8 cellular contexts compared by ENCODE assay signal in genomic region chr17:42389135-42389417, GRCh38. TPM values are rescaled to one million over a fixed set of nuclear protein-coding genes. Genes with fewer than 3 reads are reported as not detected.
DNase-seq lines count a peak whose midpoint lies in the region; ATAC-seq and TF ChIP-seq lines count a peak whose summit lies in the region.

No MANE protein-coding gene starts in this region.

- peak overlapping the region; percentile 82 for H2BK120ac ChIP-seq in IMR-90 (ENCODE audit: low read depth, low read length)

- no peaks in the 10 kb centered on the region for H3K36me3 ChIP-seq in IMR-90 (ENCODE audit: control insufficient read depth, insufficient read depth, low read length)

- no peaks in the 10 kb centered on the region for H3K27me3 ChIP-seq in IMR-90 (ENCODE audit: control insufficient read depth, insufficient read depth, low read length)

- no peaks in the 10 kb centered on the region for H3K27me3 Mint-ChIP-seq in nephron (ENCODE audit: low read depth)

- H2BK5ac ChIP-seq in IMR-90 (ENCODE audit: low read depth, low read length, poor library complexity, severe bottlenecking), result peak overlapping the region; percentile 84

- H3K18ac ChIP-seq in IMR-90 (ENCODE audit: low read depth, low read length), result peak overlapping the region; percentile 68

- no peak for TF ChIP-seq POLR2A in IMR-90 (IDR thresholded peaks at IDR 0.05; ENCODE audit: low read depth, low read length)

- peak overlapping the region; percentile 84 for H3K23ac ChIP-seq in IMR-90 (ENCODE audit: low read depth, low read length)

- no peak for TF ChIP-seq CTCF in IMR-90 (conservative IDR thresholded peaks at IDR 0.05; ENCODE audit: low read depth, low read length)
- no peak for TF ChIP-seq CTCF in nephron (IDR thresholded peaks at IDR 0.05; ENCODE audit: unreplicated experiment in 3 of 3)

- H2AK5ac ChIP-seq in IMR-90 (ENCODE audit: low read depth, low read length), result peak overlapping the region; percentile 27; the same call in 1 of the 2 replicates

- no TSS peak for BruUV-seq in IMR-90 (replicated peaks; lab: Mats Ljungman, UMichigan)

- peak overlapping the region; percentile 27 for H4K5ac ChIP-seq in IMR-90 (ENCODE audit: low read depth, low read length)

- TF ChIP-seq RAD21 in IMR-90 (IDR thresholded peaks at IDR 0.05; ENCODE audit: low read length), result no peak

- peaks cover 9 to 63% of the 10 kb centered on the region in 2 experiments; a peak in 3 of 4 replicates for H3K79me1 ChIP-seq in IMR-90 (ENCODE audit: low read depth in 1 of 2, low read length in 2 of 2)

- CTCF ChIA-PET in IMR-90 (lab: Yijun Ruan, JAX), result interaction anchor here (0.6 kb wide), 1 partner anchor 167 kb away, joined by 3 read pairs; no protein-coding TSS in a partner anchor

- H3K9ac ChIP-seq in IMR-90 (ENCODE audit: low read depth, low read length), result peak overlapping the region; percentile 49

- intact Hi-C loops in IMR-90 (cut with micrococcal nuclease), result no loop called here

- H3K56ac ChIP-seq in IMR-90 (ENCODE audit: extremely low read depth, insufficient read depth, low read length), result peak overlapping the region; percentile 84

- H3K27ac ChIP-seq in IMR-90 (ENCODE audit: insufficient read depth, low read length) (peak overlapping the region; percentile 89), cingulate gyrus (ENCODE audit: low read depth, low read length) (peak overlapping the region; percentile 94)

- peak overlapping the region; percentile 82 for H3K4me2 ChIP-seq in IMR-90 (ENCODE audit: low read depth, low read length)

- peak overlapping the region; percentile 77 for H4K91ac ChIP-seq in IMR-90 (ENCODE audit: insufficient read depth, low read depth, low read length)

- H2AFZ ChIP-seq in IMR-90 (replicated peaks; ENCODE audit: low read length, poor library complexity), result peak overlapping the region; percentile 96

- H3K14ac ChIP-seq in IMR-90 (replicated peaks; ENCODE audit: low read depth, low read length), result peak overlapping the region; percentile 51

- H3K4ac ChIP-seq in IMR-90 (ENCODE audit: low read depth, low read length), result peak overlapping the region; percentile 88

- in situ Hi-C loops in IMR-90 (cut with MboI; ENCODE audit: low sequenced_read_pairs), result no loop called here

- DNase-seq in IMR-90 (no peak), RPMI8226 (no peak), islet precursor cell (no peak), DMS153 (lab: John Stamatoyannopoulos, UW) (no peak)

- H2AK9ac ChIP-seq in IMR-90 (replicated peaks; ENCODE audit: low read depth, low read length, poor library complexity), result peak overlapping the region; percentile 12

- 20% methylated on average over 1 of the region's 11 CpGs; no CpG with 5 or more reads in 1 of the 2 experiments for WGBS in IMR-90 (ENCODE audit: extremely low coverage in 2 of 2, insufficient read length in 1 of 2), 2 experiments

- H3K9me3 ChIP-seq in IMR-90 (ENCODE audit: control insufficient read depth, insufficient read depth, low read length), result no peaks in the 10 kb centered on the region

- H3K4me1 Mint-ChIP-seq in nephron, result peaks cover 27% of the 10 kb centered on the region

- ATAC-seq in GM19372 (IDR thresholded peaks at IDR 0.05; ENCODE audit: low read depth, unreplicated experiment) (peak; percentile 6), IMR-90 (ENCODE audit: low read depth) (peak; percentile 1), HG02885 (IDR thresholded peaks at IDR 0.05; ENCODE audit: poor library complexity, unreplicated experiment) (no peak)

- no peaks in the 10 kb centered on the region for H3K9me3 Mint-ChIP-seq in nephron

- peaks cover 3% of the 10 kb centered on the region for H3K36me3 Mint-ChIP-seq in nephron (ENCODE audit: low read depth)

- peak overlapping the region; percentile 71 for H2BK15ac ChIP-seq in IMR-90 (ENCODE audit: low read depth, low read length)

- H4K8ac ChIP-seq in IMR-90 (ENCODE audit: low read depth in 2 of 2, low read length in 2 of 2), result peak overlapping the region; percentile 46 to 86; a peak in 3 of 4 replicates

- H3K4me3 Mint-ChIP-seq in nephron, result peak overlapping the region; percentile 94 to 98 (median 95)

- H3K4me1 ChIP-seq in IMR-90 (ENCODE audit: control insufficient read depth, insufficient read depth, low read length), result peaks cover 6% of the 10 kb centered on the region

- H3K4me3 ChIP-seq in IMR-90 (ENCODE audit: insufficient read depth, low read depth, low read length), result peak overlapping the region; percentile 36

- dilution Hi-C loops in IMR-90 (cut with HindIII; ENCODE audit: low sequenced_read_pairs, unreplicated experiment), result no loop called here

- H3K27ac Mint-ChIP-seq in nephron, result peak overlapping the region; percentile 93 to 96 (median 95)

- peaks cover 41% of the 10 kb centered on the region for H4K20me1 ChIP-seq in IMR-90 (ENCODE audit: insufficient read depth, low read length)

- peaks cover 7% of the 10 kb centered on the region for H3K9me1 ChIP-seq in IMR-90 (ENCODE audit: insufficient read depth, low read length)

- POLR2A ChIA-PET in IMR-90 (lab: Charles Lee; ENCODE audit: unreplicated experiment), result interaction anchor here (1.0 kb wide), 1 partner anchor 11 kb away, joined by 3 read pairs; no protein-coding TSS in a partner anchor

- peak overlapping the region; percentile 86 for H2BK20ac ChIP-seq in IMR-90 (ENCODE audit: low read depth, low read length)

TF ChIP-seq in IMR-90, 13 proteins besides CTCF, POLR2A, EP300 and RAD21:
- TF ChIP-seq MXI1 (IDR thresholded peaks at IDR 0.05; ENCODE audit: borderline replicate concordance, low read depth, low read length) (no peak), CEBPB (IDR thresholded peaks at IDR 0.05; ENCODE audit: low read depth, low read length) (no peak), MAFK (IDR thresholded peaks at IDR 0.05; ENCODE audit: low read depth, low read length) (no peak), RFX5 (IDR thresholded peaks at IDR 0.05; ENCODE audit: low read depth, low read length) (no peak), RCOR1 (IDR thresholded peaks at IDR 0.05; ENCODE audit: insufficient replicate concordance, low read length) (no peak), MAZ (IDR thresholded peaks at IDR 0.05; ENCODE audit: borderline replicate concordance, low read depth, low read length) (no peak), FOS (IDR thresholded peaks at IDR 0.05; ENCODE audit: low read depth, low read length) (no peak), BHLHE40 (IDR thresholded peaks at IDR 0.05; ENCODE audit: low read depth, low read length) (no peak), CHD1 (IDR thresholded peaks at IDR 0.05; ENCODE audit: low read depth, low read length) (no peak), SMC3 (IDR thresholded peaks at IDR 0.05; ENCODE audit: low read depth, low read length) (no peak), USF2 (IDR thresholded peaks at IDR 0.05; ENCODE audit: low read depth, low read length) (no peak), NFE2L2 (IDR thresholded peaks at IDR 0.05; ENCODE audit: low read depth, low read length) (no peak)
- TF ChIP-seq, protein P1, sequence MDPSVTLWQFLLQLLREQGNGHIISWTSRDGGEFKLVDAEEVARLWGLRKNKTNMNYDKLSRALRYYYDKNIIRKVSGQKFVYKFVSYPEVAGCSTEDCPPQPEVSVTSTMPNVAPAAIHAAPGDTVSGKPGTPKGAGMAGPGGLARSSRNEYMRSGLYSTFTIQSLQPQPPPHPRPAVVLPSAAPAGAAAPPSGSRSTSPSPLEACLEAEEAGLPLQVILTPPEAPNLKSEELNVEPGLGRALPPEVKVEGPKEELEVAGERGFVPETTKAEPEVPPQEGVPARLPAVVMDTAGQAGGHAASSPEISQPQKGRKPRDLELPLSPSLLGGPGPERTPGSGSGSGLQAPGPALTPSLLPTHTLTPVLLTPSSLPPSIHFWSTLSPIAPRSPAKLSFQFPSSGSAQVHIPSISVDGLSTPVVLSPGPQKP (IDR thresholded peaks at IDR 0.05; ENCODE audit: borderline replicate concordance, low read depth, low read length), result no peak
TF ChIP-seq in IMR-90: peak in this region for 0.

RNA-seq across cellular contexts. Expression of gene STAT3, which starts 0.8 kb away (rescaled TPM):
- total RNA-seq in IMR-90 (2012; rRNA removed), result 61.9 and 66.3 TPM in 2 replicates
- polyA plus RNA-seq in IMR-90 (2012; rRNA removed), result 47.2 and 48.0 TPM in 2 replicates
- 28.3 and 33.2 TPM in 2 replicates for polyA plus RNA-seq in IMR-90 (2012; cell fraction: cytosol; rRNA removed)
- 56.6 and 109 TPM in 2 replicates for polyA plus RNA-seq in IMR-90 (2012; cell fraction: nucleus; rRNA removed; ENCODE audit: low replicate concordance)

RNA-seq across cellular contexts. Expression of gene CAVIN1, which starts 34.0 kb away (rescaled TPM):
- 556 and 644 TPM in 2 replicates for total RNA-seq in IMR-90 (2012; rRNA removed)
- 491 and 533 TPM in 2 replicates for polyA plus RNA-seq in IMR-90 (2012; rRNA removed)
- 401 and 422 TPM in 2 replicates for polyA plus RNA-seq in IMR-90 (2012; cell fraction: cytosol; rRNA removed)
- 174 and 195 TPM in 2 replicates for polyA plus RNA-seq in IMR-90 (2012; cell fraction: nucleus; rRNA removed; ENCODE audit: low replicate concordance)
